In genomic region chr10:22436526-22436892, GRCh38 we compare ENCODE assay signal across 1 cellular context.
TF ChIP-seq lines count a peak whose summit lies in the region.

No MANE protein-coding gene starts in this region.

TF ChIP-seq in endothelial cell of umbilical vein, 7 proteins besides CTCF, POLR2A, EP300 and RAD21:
- TF ChIP-seq JUN (IDR thresholded peaks at IDR 0.05; ENCODE audit: borderline replicate concordance, insufficient read depth, insufficient read length, low read depth) (no peak), MAX (IDR thresholded peaks at IDR 0.05; ENCODE audit: insufficient read depth, insufficient read length) (no peak), MYC (IDR thresholded peaks at IDR 0.05; ENCODE audit: low read depth, low read length) (no peak), FOS (IDR thresholded peaks at IDR 0.05; ENCODE audit: borderline replicate concordance, insufficient read depth, low read length) (no peak), GATA2 (IDR thresholded peaks at IDR 0.05; ENCODE audit: insufficient read depth, insufficient read length, low read depth, low read length) (no peak)
